ENCODE assay signal across 15 cellular contexts in the genomic region with DNA sequence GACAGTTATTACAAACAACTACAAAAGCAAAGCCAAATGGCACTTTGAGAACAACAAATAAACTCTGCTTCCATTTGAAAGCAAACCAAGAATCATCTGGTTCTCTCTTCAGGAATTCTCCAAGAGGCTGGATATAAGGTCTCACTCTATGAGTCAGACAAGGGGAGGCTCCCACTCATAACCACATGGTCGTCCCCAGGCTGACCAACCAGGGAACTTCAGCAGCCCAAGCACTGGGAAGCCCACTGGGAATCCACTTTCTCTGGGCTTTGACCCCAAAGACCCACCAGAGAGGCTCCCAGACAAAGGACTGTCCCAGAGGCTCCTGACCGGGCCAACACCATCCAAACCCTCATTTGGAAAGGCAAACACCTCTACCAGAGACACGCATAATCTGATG. TPM values are rescaled to one million over a fixed set of nuclear protein-coding genes. Genes with fewer than 3 reads are reported as not detected.
DNase-seq lines count a peak whose midpoint lies in the region; ATAC-seq and TF ChIP-seq lines count a peak whose summit lies in the region.
"Had no signal": no experiment of that assay in that cellular context is flagged by ENCODE, and none has a peak within 500 bp of the region (broad histone marks: within the 10 kb centered on the region; RNA-seq: fewer than 3 reads in every experiment).

No MANE protein-coding gene starts in this region.

- peaks cover 33% of the 10 kb centered on the region for H3K36me3 Mint-ChIP-seq in type B pancreatic cell

- no peaks in the 10 kb centered on the region for H3K9me3 Mint-ChIP-seq in type B pancreatic cell
- H3K9me3 Mint-ChIP-seq: central memory CD8-positive, alpha-beta T cell had no signal

- ATAC-seq in GM21786 (IDR thresholded peaks at IDR 0.05; ENCODE audit: unreplicated experiment) (no peak), HG03571 (IDR thresholded peaks at IDR 0.05; ENCODE audit: unreplicated experiment) (no peak)

- H3K36me3 ChIP-seq in hepatocyte (replicated peaks; ENCODE audit: insufficient read depth, low read depth), result no peaks in the 10 kb centered on the region

- H3K4me1 Mint-ChIP-seq in type B pancreatic cell (ENCODE audit: unreplicated experiment), result peaks cover 16% of the 10 kb centered on the region

- in situ Hi-C loops in astrocyte of the spinal cord (cut with HindIII; ENCODE audit: low sequenced_read_pairs), result no loop called here

- H3K9me3 ChIP-seq in hepatocyte (ENCODE audit: low read depth), result no peaks in the 10 kb centered on the region

- peak overlapping the region; percentile 50 for H3K27ac Mint-ChIP-seq in type B pancreatic cell

- H2AFZ ChIP-seq in hepatocyte, result no peak overlapping the region

- H3K27ac ChIP-seq in hepatocyte, result peak overlapping the region; percentile 82

- no peaks in the 10 kb centered on the region for H3K27me3 ChIP-seq in hepatocyte

- no peak overlapping the region for H3K4me3 Mint-ChIP-seq in type B pancreatic cell
- H3K4me3 Mint-ChIP-seq: central memory CD8-positive, alpha-beta T cell had no signal

- H4K20me1 ChIP-seq in hepatocyte (ENCODE audit: insufficient read depth, poor library complexity, severe bottlenecking), result peaks cover 5% of the 10 kb centered on the region

- H3K4me3 ChIP-seq in astrocyte of the spinal cord (ENCODE audit: low read depth, low read length) (no peak overlapping the region), hepatocyte (no peak overlapping the region)

- no peaks in the 10 kb centered on the region for H3K9me2 ChIP-seq in hepatocyte (replicated peaks; ENCODE audit: insufficient read depth)

- H3K4me2 ChIP-seq in hepatocyte, result no peak overlapping the region

- H3K4me1 ChIP-seq in hepatocyte (ENCODE audit: insufficient read depth), result peaks cover 3% of the 10 kb centered on the region

- DNase-seq in activated CD8-positive, alpha-beta memory T cell treated with anti-CD3 and anti-CD28 coated beads, Interleukin-2, amount 50 U/mL, for 48 hours, result peak; percentile 17
- DNase-seq in activated CD8-positive, alpha-beta memory T cell treated with anti-CD3 and anti-CD28 coated beads, Interleukin-2, amount 50 U/mL, for 4 hours, result no peak
- peak; percentile 53 for DNase-seq in astrocyte of the spinal cord (ENCODE audit: low read depth, low spot score)
- DNase-seq in hepatocyte (ENCODE audit: low spot score), result no peak
- DNase-seq in type B pancreatic cell (ENCODE audit: extremely low spot score, unreplicated experiment), result no peak
- no peak for DNase-seq in SIG-M5 (lab: John Stamatoyannopoulos, UW)
- DNase-seq: MM.1S; NCI-H345; stimulated activated CD4-positive, alpha-beta T cell treated with anti-CD3 and anti-CD28 coated beads, Interleukin-4, amount 100 ng/mL, for 24 hours had no signal

- WGBS in hepatocyte (ENCODE audit: low lambda C conversion rate, missing lambda C conversion rate), result 90% methylated on average over 3 of the region's 3 CpGs

- TF ChIP-seq CTCF in astrocyte of the spinal cord (IDR thresholded peaks at IDR 0.05; ENCODE audit: low read depth, low read length) (no peak), hepatocyte (IDR thresholded peaks at IDR 0.05; ENCODE audit: poor library complexity) (no peak), type B pancreatic cell (conservative IDR thresholded peaks at IDR 0.05) (no peak)

- peaks cover 41% of the 10 kb centered on the region for H3K79me2 ChIP-seq in hepatocyte

- no peaks in the 10 kb centered on the region for H3K27me3 Mint-ChIP-seq in type B pancreatic cell
- H3K27me3 Mint-ChIP-seq: central memory CD8-positive, alpha-beta T cell had no signal

RNA-seq across cellular contexts. Expression of a gene that starts 35.3 kb away (rescaled TPM):
- total RNA-seq in hepatocyte, result 45.2 and 61.5 TPM in 2 replicates
- 62.4 and 67.2 TPM in 2 replicates for polyA plus RNA-seq in hepatocyte
- 75.2 and 83.1 TPM in 2 replicates for total RNA-seq in type B pancreatic cell (ENCODE audit: low replicate concordance)

RNA-seq across cellular contexts. Expression of a gene that starts 44.2 kb away (rescaled TPM):
- total RNA-seq in hepatocyte (not detected in 2 replicates), type B pancreatic cell (ENCODE audit: low replicate concordance) (not detected in 2 replicates)
- polyA plus RNA-seq in hepatocyte, result not detected in 2 replicates
- total RNA-seq: Daoy, glomerular endothelial cell, lower leg skin had no signal

RNA-seq across cellular contexts. Expression of a gene that starts 57.5 kb away (rescaled TPM):
- total RNA-seq in hepatocyte (7.6 and 9.0 TPM in 2 replicates), type B pancreatic cell (ENCODE audit: low replicate concordance) (15.7 and 19.5 TPM in 2 replicates)
- polyA plus RNA-seq in hepatocyte, result 11.4 and 11.7 TPM in 2 replicates

Comparison
In these comparisons a context has a peak if more than half of its experiments do, and no peak if none do; other contexts are left out.
1. DNase-seq: peak in activated CD8-positive, alpha-beta memory T cell treated with anti-CD3 and anti-CD28 coated beads, Interleukin-2, amount 50 U/mL, for 48 hours (single experiment) and astrocyte of the spinal cord (single experiment); none in activated CD8-positive, alpha-beta memory T cell treated with anti-CD3 and anti-CD28 coated beads, Interleukin-2, amount 50 U/mL, for 4 hours (single experiment), hepatocyte (single experiment), type B pancreatic cell (single experiment) and SIG-M5 (single experiment).